Comparison of ENCODE assay signal across 1 cellular context in the genomic region with DNA sequence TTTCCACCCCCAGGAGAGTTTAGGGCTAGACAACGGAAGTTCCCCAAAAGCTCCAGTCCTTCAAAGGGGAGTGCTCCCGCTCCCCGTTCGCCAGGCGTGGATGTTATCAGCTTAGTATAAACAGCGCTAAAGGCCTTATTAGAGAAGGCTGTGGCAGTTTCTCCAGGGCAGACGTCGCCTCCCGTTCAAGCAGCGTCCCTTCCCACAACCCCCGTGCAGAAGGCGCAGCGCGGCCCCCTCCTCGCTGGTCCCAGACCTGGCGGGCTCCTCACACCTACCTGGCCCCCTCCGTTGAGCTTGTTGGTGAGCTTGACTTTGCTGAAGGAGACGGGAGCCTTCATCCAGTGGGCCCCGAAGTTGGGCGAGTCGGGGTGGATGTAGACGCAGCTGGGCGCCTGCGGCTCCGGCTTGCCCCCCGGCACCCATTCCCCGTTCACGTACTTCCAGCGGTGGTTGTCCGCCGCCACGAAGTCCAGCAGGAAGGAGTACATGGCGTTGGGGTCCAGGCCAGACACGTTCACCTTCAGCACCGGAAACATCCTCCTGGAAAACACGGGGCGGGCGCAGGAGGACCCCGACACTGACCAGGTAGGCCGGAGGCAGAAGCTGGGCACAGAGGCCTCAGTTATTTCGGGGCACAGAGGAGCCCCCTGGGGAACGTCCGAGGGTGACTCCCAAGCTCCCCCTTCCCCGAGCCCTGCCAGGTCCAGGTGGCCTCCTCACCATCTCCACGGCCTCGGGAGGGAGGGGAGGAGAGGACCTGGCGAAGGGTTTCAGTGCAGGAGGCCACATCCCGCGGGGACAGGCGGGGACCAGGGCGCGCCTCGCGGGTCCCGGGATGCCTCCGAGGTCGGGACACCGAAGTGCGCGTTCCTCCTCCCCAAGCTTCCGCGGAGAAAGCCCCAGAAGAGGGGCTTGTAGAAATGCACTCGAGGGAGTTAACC.
TF ChIP-seq lines count a peak whose summit lies in the region.

No MANE protein-coding gene starts in this region.

TF ChIP-seq in WTC11, 78 proteins besides CTCF, POLR2A, EP300 and RAD21:
- TF ChIP-seq STAT6 (CRISPR knock-in tag; conservative IDR thresholded peaks at IDR 0.05; ENCODE audit: low read depth) (no peak), FOXP1 (CRISPR knock-in tag; IDR thresholded peaks at IDR 0.05; ENCODE audit: borderline replicate concordance) (no peak), ZNF512 (CRISPR knock-in tag; IDR thresholded peaks at IDR 0.05; ENCODE audit: borderline replicate concordance) (no peak), TEAD4 (CRISPR knock-in tag; IDR thresholded peaks at IDR 0.05) (no peak), MXD4 (CRISPR knock-in tag; IDR thresholded peaks at IDR 0.05; ENCODE audit: borderline replicate concordance) (no peak), MLX (CRISPR knock-in tag; IDR thresholded peaks at IDR 0.05) (no peak), ZNF423 (CRISPR knock-in tag; IDR thresholded peaks at IDR 0.05) (no peak), PRDM15 (CRISPR knock-in tag; IDR thresholded peaks at IDR 0.05) (no peak), GTF2I (CRISPR knock-in tag; conservative IDR thresholded peaks at IDR 0.05) (no peak), USF2 (CRISPR knock-in tag; IDR thresholded peaks at IDR 0.05) (no peak), SMAD3 (CRISPR knock-in tag; IDR thresholded peaks at IDR 0.05; ENCODE audit: borderline replicate concordance) (no peak), ZNF416 (CRISPR knock-in tag; IDR thresholded peaks at IDR 0.05) (no peak), ZNF281 (CRISPR knock-in tag; IDR thresholded peaks at IDR 0.05) (no peak), NFE2L1 (CRISPR knock-in tag; IDR thresholded peaks at IDR 0.05) (no peak), ZNF317 (CRISPR knock-in tag; IDR thresholded peaks at IDR 0.05; ENCODE audit: borderline replicate concordance, low read depth) (no peak), SP1 (CRISPR knock-in tag; conservative IDR thresholded peaks at IDR 0.05) (no peak), JAZF1 (CRISPR knock-in tag; IDR thresholded peaks at IDR 0.05) (no peak), ETV6 (CRISPR knock-in tag; IDR thresholded peaks at IDR 0.05) (no peak)
- TF ChIP-seq, protein P1, sequence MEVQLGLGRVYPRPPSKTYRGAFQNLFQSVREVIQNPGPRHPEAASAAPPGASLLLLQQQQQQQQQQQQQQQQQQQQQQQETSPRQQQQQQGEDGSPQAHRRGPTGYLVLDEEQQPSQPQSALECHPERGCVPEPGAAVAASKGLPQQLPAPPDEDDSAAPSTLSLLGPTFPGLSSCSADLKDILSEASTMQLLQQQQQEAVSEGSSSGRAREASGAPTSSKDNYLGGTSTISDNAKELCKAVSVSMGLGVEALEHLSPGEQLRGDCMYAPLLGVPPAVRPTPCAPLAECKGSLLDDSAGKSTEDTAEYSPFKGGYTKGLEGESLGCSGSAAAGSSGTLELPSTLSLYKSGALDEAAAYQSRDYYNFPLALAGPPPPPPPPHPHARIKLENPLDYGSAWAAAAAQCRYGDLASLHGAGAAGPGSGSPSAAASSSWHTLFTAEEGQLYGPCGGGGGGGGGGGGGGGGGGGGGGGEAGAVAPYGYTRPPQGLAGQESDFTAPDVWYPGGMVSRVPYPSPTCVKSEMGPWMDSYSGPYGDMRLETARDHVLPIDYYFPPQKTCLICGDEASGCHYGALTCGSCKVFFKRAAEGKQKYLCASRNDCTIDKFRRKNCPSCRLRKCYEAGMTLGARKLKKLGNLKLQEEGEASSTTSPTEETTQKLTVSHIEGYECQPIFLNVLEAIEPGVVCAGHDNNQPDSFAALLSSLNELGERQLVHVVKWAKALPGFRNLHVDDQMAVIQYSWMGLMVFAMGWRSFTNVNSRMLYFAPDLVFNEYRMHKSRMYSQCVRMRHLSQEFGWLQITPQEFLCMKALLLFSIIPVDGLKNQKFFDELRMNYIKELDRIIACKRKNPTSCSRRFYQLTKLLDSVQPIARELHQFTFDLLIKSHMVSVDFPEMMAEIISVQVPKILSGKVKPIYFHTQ (CRISPR knock-in tag; IDR thresholded peaks at IDR 0.05): no peak
- TF ChIP-seq, protein P2, sequence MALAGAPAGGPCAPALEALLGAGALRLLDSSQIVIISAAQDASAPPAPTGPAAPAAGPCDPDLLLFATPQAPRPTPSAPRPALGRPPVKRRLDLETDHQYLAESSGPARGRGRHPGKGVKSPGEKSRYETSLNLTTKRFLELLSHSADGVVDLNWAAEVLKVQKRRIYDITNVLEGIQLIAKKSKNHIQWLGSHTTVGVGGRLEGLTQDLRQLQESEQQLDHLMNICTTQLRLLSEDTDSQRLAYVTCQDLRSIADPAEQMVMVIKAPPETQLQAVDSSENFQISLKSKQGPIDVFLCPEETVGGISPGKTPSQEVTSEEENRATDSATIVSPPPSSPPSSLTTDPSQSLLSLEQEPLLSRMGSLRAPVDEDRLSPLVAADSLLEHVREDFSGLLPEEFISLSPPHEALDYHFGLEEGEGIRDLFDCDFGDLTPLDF (CRISPR knock-in tag; IDR thresholded peaks at IDR 0.05): no peak
TF ChIP-seq in WTC11: peak in this region for 0.
